In the genomic region with DNA sequence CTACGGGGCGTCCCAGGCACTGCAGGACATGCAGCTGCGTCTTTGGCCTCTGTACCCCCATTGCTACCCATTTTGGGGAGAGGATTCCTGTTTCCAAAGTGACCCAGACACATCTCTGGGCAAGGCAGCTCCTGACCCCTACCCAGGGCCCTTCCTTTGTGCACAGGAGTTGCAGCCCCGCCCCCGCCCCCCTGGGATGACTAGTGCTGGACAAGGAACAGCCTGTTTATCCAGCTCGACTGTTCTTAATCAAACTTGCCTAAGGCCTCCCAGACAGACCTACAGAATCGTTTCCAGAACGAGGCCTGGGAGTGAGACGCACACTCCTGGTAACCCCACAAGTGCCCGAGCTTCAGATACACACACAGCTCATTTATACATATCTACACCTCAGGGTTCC, we compare ENCODE assay signal across 1 cellular context.
TF ChIP-seq lines count a peak whose summit lies in the region.

No MANE protein-coding gene starts in this region.

TF ChIP-seq in A549, 52 proteins besides CTCF, POLR2A, EP300 and RAD21:
- no peak for TF ChIP-seq ZC3H11A (IDR thresholded peaks at IDR 0.05)
- no peak for TF ChIP-seq NPAS2 (CRISPR knock-in tag; IDR thresholded peaks at IDR 0.05; ENCODE audit: borderline replicate concordance)
- no peak for TF ChIP-seq TFCP2L1 (CRISPR knock-in tag; IDR thresholded peaks at IDR 0.05)
- TF ChIP-seq, protein P1, sequence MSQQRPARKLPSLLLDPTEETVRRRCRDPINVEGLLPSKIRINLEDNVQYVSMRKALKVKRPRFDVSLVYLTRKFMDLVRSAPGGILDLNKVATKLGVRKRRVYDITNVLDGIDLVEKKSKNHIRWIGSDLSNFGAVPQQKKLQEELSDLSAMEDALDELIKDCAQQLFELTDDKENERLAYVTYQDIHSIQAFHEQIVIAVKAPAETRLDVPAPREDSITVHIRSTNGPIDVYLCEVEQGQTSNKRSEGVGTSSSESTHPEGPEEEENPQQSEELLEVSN (IDR thresholded peaks at IDR 0.05; ENCODE audit: borderline replicate concordance, low read depth): no peak
- TF ChIP-seq HOXB5 (CRISPR knock-in tag; IDR thresholded peaks at IDR 0.05): no peak
- no peak for TF ChIP-seq EHF (CRISPR knock-in tag; IDR thresholded peaks at IDR 0.05)
- TF ChIP-seq, protein P2, sequence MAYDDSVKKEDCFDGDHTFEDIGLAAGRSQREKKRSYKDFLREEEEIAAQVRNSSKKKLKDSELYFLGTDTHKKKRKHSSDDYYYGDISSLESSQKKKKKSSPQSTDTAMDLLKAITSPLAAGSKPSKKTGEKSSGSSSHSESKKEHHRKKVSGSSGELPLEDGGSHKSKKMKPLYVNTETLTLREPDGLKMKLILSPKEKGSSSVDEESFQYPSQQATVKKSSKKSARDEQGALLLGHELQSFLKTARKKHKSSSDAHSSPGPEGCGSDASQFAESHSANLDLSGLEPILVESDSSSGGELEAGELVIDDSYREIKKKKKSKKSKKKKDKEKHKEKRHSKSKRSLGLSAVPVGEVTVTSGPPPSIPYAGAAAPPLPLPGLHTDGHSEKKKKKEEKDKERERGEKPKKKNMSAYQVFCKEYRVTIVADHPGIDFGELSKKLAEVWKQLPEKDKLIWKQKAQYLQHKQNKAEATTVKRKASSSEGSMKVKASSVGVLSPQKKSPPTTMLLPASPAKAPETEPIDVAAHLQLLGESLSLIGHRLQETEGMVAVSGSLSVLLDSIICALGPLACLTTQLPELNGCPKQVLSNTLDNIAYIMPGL (CRISPR knock-in tag; IDR thresholded peaks at IDR 0.05; ENCODE audit: borderline replicate concordance): no peak
- no peak for TF ChIP-seq RFX5 (IDR thresholded peaks at IDR 0.05)
- no peak for TF ChIP-seq HOXA7 (CRISPR knock-in tag; IDR thresholded peaks at IDR 0.05)
- no peak for TF ChIP-seq CBX2 (IDR thresholded peaks at IDR 0.05; ENCODE audit: borderline replicate concordance, low read depth)
- TF ChIP-seq FOSL2 (IDR thresholded peaks at IDR 0.05): no peak
- no peak for TF ChIP-seq FOSL2 (CRISPR knock-in tag; IDR thresholded peaks at IDR 0.05)
- TF ChIP-seq CHD4 (IDR thresholded peaks at IDR 0.05; ENCODE audit: borderline replicate concordance): no peak
- no peak for TF ChIP-seq KDM5A (IDR thresholded peaks at IDR 0.05)
- TF ChIP-seq MAFK (IDR thresholded peaks at IDR 0.05; ENCODE audit: partially characterized antibody): no peak
- no peak for TF ChIP-seq ESRRA (IDR thresholded peaks at IDR 0.05; ENCODE audit: borderline replicate concordance, low read length)
- TF ChIP-seq, protein P3, sequence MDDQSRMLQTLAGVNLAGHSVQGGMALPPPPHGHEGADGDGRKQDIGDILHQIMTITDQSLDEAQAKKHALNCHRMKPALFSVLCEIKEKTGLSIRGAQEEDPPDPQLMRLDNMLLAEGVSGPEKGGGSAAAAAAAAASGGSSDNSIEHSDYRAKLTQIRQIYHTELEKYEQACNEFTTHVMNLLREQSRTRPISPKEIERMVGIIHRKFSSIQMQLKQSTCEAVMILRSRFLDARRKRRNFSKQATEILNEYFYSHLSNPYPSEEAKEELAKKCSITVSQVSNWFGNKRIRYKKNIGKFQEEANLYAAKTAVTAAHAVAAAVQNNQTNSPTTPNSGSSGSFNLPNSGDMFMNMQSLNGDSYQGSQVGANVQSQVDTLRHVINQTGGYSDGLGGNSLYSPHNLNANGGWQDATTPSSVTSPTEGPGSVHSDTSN (IDR thresholded peaks at IDR 0.05): no peak
- TF ChIP-seq, protein P4, sequence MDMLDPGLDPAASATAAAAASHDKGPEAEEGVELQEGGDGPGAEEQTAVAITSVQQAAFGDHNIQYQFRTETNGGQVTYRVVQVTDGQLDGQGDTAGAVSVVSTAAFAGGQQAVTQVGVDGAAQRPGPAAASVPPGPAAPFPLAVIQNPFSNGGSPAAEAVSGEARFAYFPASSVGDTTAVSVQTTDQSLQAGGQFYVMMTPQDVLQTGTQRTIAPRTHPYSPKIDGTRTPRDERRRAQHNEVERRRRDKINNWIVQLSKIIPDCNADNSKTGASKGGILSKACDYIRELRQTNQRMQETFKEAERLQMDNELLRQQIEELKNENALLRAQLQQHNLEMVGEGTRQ (IDR thresholded peaks at IDR 0.05): no peak
- no peak for TF ChIP-seq CHD2 (IDR thresholded peaks at IDR 0.05; ENCODE audit: low read length, partially characterized antibody)
- no peak for TF ChIP-seq NFE2L2 (conservative IDR thresholded peaks at IDR 0.05; ENCODE audit: low read length)
